Comparison of ENCODE assay signal across 13 cellular contexts in the genomic region with DNA sequence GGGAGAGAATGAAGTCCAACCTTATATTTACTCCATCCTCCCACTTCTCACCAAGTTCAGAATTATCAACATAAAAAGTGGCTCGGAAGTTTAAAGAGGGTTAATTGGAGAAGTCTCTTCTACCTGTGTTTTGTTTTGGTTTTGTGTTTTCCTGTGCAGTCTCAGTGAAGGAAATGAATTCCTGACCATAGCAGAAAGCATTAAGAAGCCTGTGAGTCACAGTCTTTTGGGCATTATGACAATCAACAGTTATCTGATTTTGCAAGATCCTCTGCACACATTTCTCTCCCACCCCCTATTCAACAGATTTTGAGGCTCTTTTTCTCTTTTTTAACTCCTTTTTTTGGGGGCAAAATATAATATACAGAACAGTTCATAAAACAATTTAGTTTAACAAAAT. TPM values are rescaled to one million over a fixed set of nuclear protein-coding genes. Genes with fewer than 3 reads are reported as not detected.
DNase-seq lines count a peak whose midpoint lies in the region; ATAC-seq, FAIRE-seq and TF ChIP-seq lines count a peak whose summit lies in the region.
"Had no signal": no experiment of that assay in that cellular context is flagged by ENCODE, and none has a peak within 500 bp of the region (broad histone marks: within the 10 kb centered on the region; RNA-seq: fewer than 3 reads in every experiment).

No MANE protein-coding gene starts in this region.

- no peaks in the 10 kb centered on the region for H3K36me3 Mint-ChIP-seq in activated T-helper 17 cell treated with anti-CD3 and anti-CD28 coated beads, Interleukin-2, amount 50 U/mL, for 72 hours (ENCODE audit: low read depth)

- no peak for ATAC-seq in activated T-helper 17 cell treated with anti-CD3 and anti-CD28 coated beads, Interleukin-2, amount 50 U/mL, for 72 hours (replicated peaks)
- ATAC-seq: HCT116 had no signal

- H3K27ac Mint-ChIP-seq in activated T-helper 17 cell treated with anti-CD3 and anti-CD28 coated beads, Interleukin-2, amount 50 U/mL, for 72 hours, result peak overlapping the region; percentile 4

- no peaks in the 10 kb centered on the region for H3K9me3 Mint-ChIP-seq in activated T-helper 17 cell treated with anti-CD3 and anti-CD28 coated beads, Interleukin-2, amount 50 U/mL, for 72 hours

- DNase-seq in AG08395 (ENCODE audit: low spot score) (peak; percentile 80), HTR-8/SVneo (ENCODE audit: insufficient read length, low spot score) (peak; percentile 46), fibroblast of villous mesenchyme (ENCODE audit: low read depth) (peak; percentile 67), posterior cingulate gyrus (no peak), COR-L47 (lab: John Stamatoyannopoulos, UW) (no peak), cerebellar nuclear complex (lab: John Stamatoyannopoulos, UW) (no peak)
- no peak for DNase-seq in activated effector memory CD4-positive, alpha-beta T cell treated with Interleukin-2 at 50 U/mL for 16 hours
- DNase-seq: activated CD4-positive, CD25-positive, alpha-beta regulatory T cell treated with anti-CD3 and anti-CD28 coated beads, Interleukin-2, amount 50 U/mL, for 72 hours; C1 segment of cervical spinal cord; NCI-H2029 treated with DMSO at 0.1 percent for 48 hours; small intestine had no signal

- intact Hi-C loops in posterior cingulate gyrus (cut with DNase I), result loop anchor here (10.0 kb wide), 1 partner anchor 375 kb away; no protein-coding TSS in a partner anchor

- TF ChIP-seq CTCF in fibroblast of villous mesenchyme (IDR thresholded peaks at IDR 0.05; ENCODE audit: insufficient read depth, low read depth, low read length), result no peak

- peaks cover 4% of the 10 kb centered on the region for H3K4me1 Mint-ChIP-seq in activated T-helper 17 cell treated with anti-CD3 and anti-CD28 coated beads, Interleukin-2, amount 50 U/mL, for 72 hours

- no peak overlapping the region for H3K4me3 ChIP-seq in fibroblast of villous mesenchyme (ENCODE audit: low read depth, low read length)

- H3K27me3 Mint-ChIP-seq in activated T-helper 17 cell treated with anti-CD3 and anti-CD28 coated beads, Interleukin-2, amount 50 U/mL, for 72 hours, result no peaks in the 10 kb centered on the region

- no peak overlapping the region for H3K4me3 Mint-ChIP-seq in activated T-helper 17 cell treated with anti-CD3 and anti-CD28 coated beads, Interleukin-2, amount 50 U/mL, for 72 hours

- no peak for FAIRE-seq in HTR-8/SVneo (lab: Jason Lieb, UNC)
- FAIRE-seq: small intestine had no signal

RNA-seq across cellular contexts. Expression of a gene that starts 8.6 kb away (rescaled TPM):
- total RNA-seq in activated T-helper 17 cell treated with anti-CD3 and anti-CD28 coated beads, Interleukin-2, amount 50 U/mL, for 72 hours, result 1,000 to 10,000 TPM; 2,880 to 3,993 TPM
- total RNA-seq in fibroblast of villous mesenchyme, result 822 and 1,182 TPM in 2 replicates

Comparison
In these comparisons a context has a peak if more than half of its experiments do, and no peak if none do; other contexts are left out.
1. DNase-seq: peak in AG08395 (single experiment), HTR-8/SVneo (single experiment) and fibroblast of villous mesenchyme (single experiment); none in posterior cingulate gyrus (0 of 10), COR-L47 (single experiment), cerebellar nuclear complex (0 of 2) and activated effector memory CD4-positive, alpha-beta T cell treated with Interleukin-2 at 50 U/mL for 16 hours (single experiment).